ENCODE assay signal across 13 cellular contexts in the genomic region with DNA sequence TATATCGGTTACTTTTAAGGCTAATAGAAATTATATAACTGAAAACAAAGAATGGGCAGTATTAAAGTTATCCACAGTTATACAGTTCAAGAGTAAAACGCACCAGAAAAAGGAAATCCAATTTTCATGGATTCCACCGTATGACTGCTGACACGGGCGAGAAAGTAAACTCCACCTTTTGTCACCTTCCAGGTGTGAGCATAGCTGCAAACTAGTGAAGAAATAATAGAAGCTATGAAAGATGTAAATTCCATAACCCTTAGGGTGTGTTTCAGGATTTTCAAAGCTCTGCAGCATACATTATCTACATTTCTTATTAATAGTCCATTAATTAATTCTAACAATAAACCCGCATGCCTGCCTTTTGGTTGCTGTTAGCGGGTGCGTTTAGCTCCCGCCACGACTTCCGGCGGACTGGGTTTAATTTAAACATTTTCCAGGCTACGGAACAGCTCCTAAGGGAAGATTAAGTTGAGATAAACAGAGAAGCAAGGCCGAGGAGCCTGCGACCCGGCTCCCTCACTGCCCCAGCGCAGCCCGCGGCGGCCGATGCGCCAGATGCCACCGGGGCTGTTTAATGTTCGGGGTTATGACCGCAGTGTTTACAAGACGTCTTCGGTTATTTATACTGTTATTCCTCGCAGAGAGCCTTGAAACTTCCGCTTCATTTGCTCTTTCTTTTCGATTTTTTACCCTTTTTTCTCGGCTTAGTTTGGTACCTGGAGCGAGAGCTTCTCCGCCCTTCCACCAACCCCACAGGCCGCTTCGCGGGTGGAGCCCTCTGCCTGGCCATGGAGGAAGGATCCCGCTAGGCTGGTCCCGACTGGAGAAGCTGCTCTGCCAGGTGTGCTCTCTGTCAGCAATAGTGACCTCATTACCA. TPM values are rescaled to one million over a fixed set of nuclear protein-coding genes. Genes with fewer than 3 reads are reported as not detected.
DNase-seq lines count a peak whose midpoint lies in the region; ATAC-seq and TF ChIP-seq lines count a peak whose summit lies in the region.
"Had no signal": no experiment of that assay in that cellular context is flagged by ENCODE, and none has a peak within 500 bp of the region (broad histone marks: within the 10 kb centered on the region; RNA-seq: fewer than 3 reads in every experiment).

No MANE protein-coding gene starts in this region.

- TF ChIP-seq POLR2A in HCT116 (IDR thresholded peaks at IDR 0.05; ENCODE audit: borderline replicate concordance, extremely low read depth, insufficient read depth, insufficient read length) = no peak

- H3K27ac ChIP-seq in CD4-positive, CD25-positive, alpha-beta regulatory T cell (ENCODE audit: insufficient read depth, low read length, poor library complexity, severe bottlenecking) = no peak overlapping the region
- H3K27ac ChIP-seq in HCT116 (ENCODE audit: low read depth, low read length) (no peak overlapping the region), esophagus (ENCODE audit: low read depth in 2 of 2, low read length in 1 of 2) (peak overlapping the region; percentile 15 to 50)

- ATAC-seq in CD4-positive, CD25-positive, alpha-beta regulatory T cell (ENCODE audit: low read depth in 2 of 2) = no peak
- ATAC-seq in HCT116 (no peak), GM18867 (IDR thresholded peaks at IDR 0.05; ENCODE audit: unreplicated experiment) (no peak)

- peaks cover 94% of the 10 kb centered on the region for H3K27me3 Mint-ChIP-seq in CD4-positive, CD25-positive, alpha-beta regulatory T cell
- peaks cover 99% of the 10 kb centered on the region for H3K27me3 Mint-ChIP-seq in nephron (ENCODE audit: low read depth)

- no peak overlapping the region for H3K9ac ChIP-seq in HCT116 (ENCODE audit: low read length)

- no peak for TF ChIP-seq RAD21 in HCT116 (IDR thresholded peaks at IDR 0.05; ENCODE audit: low read depth)

- BruUV-seq in HCT116 (replicated peaks; lab: Mats Ljungman, UMichigan) = no TSS peak

- CTCF ChIA-PET in HCT116 (lab: Charles Lee) = interaction anchor here (1.1 to 2.2 kb wide), 2 partner anchors 55 to 324 kb away, joined by 4 to 7 read pairs; no protein-coding TSS in a partner anchor

- 13 to 16% methylated on average over 38 of the region's 38 CpGs for WGBS in esophagus, 2 donors

- H3K36me3 ChIP-seq in CD4-positive, CD25-positive, alpha-beta regulatory T cell (ENCODE audit: control insufficient read depth, insufficient read depth, low read length) = no peaks in the 10 kb centered on the region
- H3K36me3 ChIP-seq in HCT116 (ENCODE audit: control insufficient read depth in 1 of 2, insufficient read depth in 2 of 2, low read length in 2 of 2) (no peaks in the 10 kb centered on the region), esophagus (ENCODE audit: control insufficient read depth in 2 of 2, insufficient read depth in 2 of 2, low read length in 1 of 2) (no peaks in the 10 kb centered on the region)

- H3K9me3 ChIP-seq in CD4-positive, CD25-positive, alpha-beta regulatory T cell (ENCODE audit: control insufficient read depth in 2 of 2, low read length in 2 of 2) = no peaks in the 10 kb centered on the region
- H3K9me3 ChIP-seq in HCT116 (ENCODE audit: control insufficient read depth in 1 of 2, insufficient read depth in 1 of 2, low read depth in 1 of 2, low read length in 2 of 2) (no peaks in the 10 kb centered on the region), esophagus (ENCODE audit: control insufficient read depth in 2 of 2, insufficient read depth in 1 of 2, low read depth in 1 of 2, low read length in 1 of 2) (peaks cover 0 to 8% of the 10 kb centered on the region in 2 donors)

- no peak overlapping the region for H3K27ac Mint-ChIP-seq in CD4-positive, CD25-positive, alpha-beta regulatory T cell
- peak overlapping the region; percentile 66 to 99 (median 76) for H3K27ac Mint-ChIP-seq in nephron

- intact Hi-C loops in HCT116 (cut with micrococcal nuclease) = no loop called here

- H3K9me3 Mint-ChIP-seq in CD4-positive, CD25-positive, alpha-beta regulatory T cell = peaks cover 0 to 1% (median 0%) of the 10 kb centered on the region in 7 donors
- no peaks in the 10 kb centered on the region for H3K9me3 Mint-ChIP-seq in nephron
- H3K9me3 Mint-ChIP-seq: central memory CD8-positive, alpha-beta T cell had no signal

- no peak for DNase-seq in CD4-positive, CD25-positive, alpha-beta regulatory T cell
- DNase-seq in HCT116 (ENCODE audit: low read depth, low spot score) (no peak), GDM1 (lab: John Stamatoyannopoulos, UW) (no peak), NCI-H2171 treated with DMSO at 0.1 percent for 48 hours (lab: John Stamatoyannopoulos, UW) (no peak), NCI-H774 (lab: John Stamatoyannopoulos, UW) (no peak)
- DNase-seq: head of caudate nucleus had no signal

- peak overlapping the region; percentile 96 for H3K4me2 ChIP-seq in HCT116 (ENCODE audit: low read length)

- no peaks in the 10 kb centered on the region for H3K9me2 ChIP-seq in HCT116 (ENCODE audit: insufficient read depth)

- H4K20me1 ChIP-seq in HCT116 (ENCODE audit: insufficient read depth) = no peaks in the 10 kb centered on the region

- RAD21 ChIA-PET in HCT116 (lab: Charles Lee; ENCODE audit: low non-redundant PET in 1 of 2, low total read pairs in 2 of 2, uncharacterized antibody in 2 of 2, unreplicated experiment in 2 of 2) = no interaction called here

- H3K36me3 Mint-ChIP-seq in CD4-positive, CD25-positive, alpha-beta regulatory T cell = no peaks in the 10 kb centered on the region
- peaks cover 58% of the 10 kb centered on the region for H3K36me3 Mint-ChIP-seq in nephron (ENCODE audit: low read depth)

- peaks cover 69% of the 10 kb centered on the region for H3K27me3 ChIP-seq in CD4-positive, CD25-positive, alpha-beta regulatory T cell (ENCODE audit: control insufficient read depth, insufficient read depth, low read length)
- H3K27me3 ChIP-seq in HCT116 (ENCODE audit: insufficient read depth, low read length) (peaks cover 24% of the 10 kb centered on the region; the same call in 1 of the 2 replicates), esophagus (ENCODE audit: control insufficient read depth in 1 of 2, insufficient read depth in 2 of 2, low read length in 2 of 2) (peaks cover 0 to 30% of the 10 kb centered on the region in 2 donors)

- POLR2A ChIA-PET in HCT116 (lab: Charles Lee) = no interaction called here

- H3K79me2 ChIP-seq in HCT116 (ENCODE audit: insufficient read depth, low read length) = no peaks in the 10 kb centered on the region

- H3K4me1 Mint-ChIP-seq in CD4-positive, CD25-positive, alpha-beta regulatory T cell = peaks cover 16 to 44% (median 30%) of the 10 kb centered on the region in 4 donors
- H3K4me1 Mint-ChIP-seq in nephron = peaks cover 54% of the 10 kb centered on the region

- peak overlapping the region in 3 of 4 donors; percentile 8 to 55 (median 44) for H3K4me3 Mint-ChIP-seq in CD4-positive, CD25-positive, alpha-beta regulatory T cell
- peak overlapping the region; percentile 75 to 98 (median 95) for H3K4me3 Mint-ChIP-seq in nephron

- H3K4me1 ChIP-seq in CD4-positive, CD25-positive, alpha-beta regulatory T cell (ENCODE audit: control insufficient read depth, insufficient read depth, low read length, poor library complexity, severe bottlenecking) = peaks cover 25% of the 10 kb centered on the region
- H3K4me1 ChIP-seq in HCT116 (ENCODE audit: control insufficient read depth in 1 of 2, insufficient read depth in 2 of 2, low read length in 2 of 2) (peaks cover 4 to 33% of the 10 kb centered on the region in 2 experiments; a peak in 3 of 4 replicates), esophagus (ENCODE audit: control insufficient read depth in 2 of 2, insufficient read depth in 2 of 2, low read length in 1 of 2) (peaks cover 0 to 4% of the 10 kb centered on the region in 2 donors)

- TF ChIP-seq CTCF in HCT116 (IDR thresholded peaks at IDR 0.05 in 2 of 3, conservative IDR thresholded peaks at IDR 0.05 in 1 of 3; ENCODE audit: borderline replicate concordance in 1 of 3, insufficient read depth in 1 of 3, low read depth in 2 of 3, low read length in 2 of 3) (no peak), nephron (IDR thresholded peaks at IDR 0.05; ENCODE audit: unreplicated experiment in 3 of 3) (no peak)

- H2AFZ ChIP-seq in HCT116 (ENCODE audit: low read depth, low read length, poor library complexity, severe bottlenecking) = peak overlapping the region; percentile 92

- H3K4me3 ChIP-seq in CD4-positive, CD25-positive, alpha-beta regulatory T cell (ENCODE audit: low read depth, low read length) = no peak overlapping the region
- H3K4me3 ChIP-seq in HCT116 (replicated peaks in 1 of 2; ENCODE audit: low read depth in 1 of 2, low read length in 2 of 2) (peak overlapping the region in 1 of 2 experiments; percentile 64; a peak in 1 of 4 replicates), esophagus (ENCODE audit: low read depth in 1 of 2, low read length in 2 of 2) (peak overlapping the region in 1 of 2 donors; percentile 7)

TF ChIP-seq in HCT116, 20 proteins besides CTCF, POLR2A, EP300 and RAD21 (continues in another document):
- TF ChIP-seq EZH2 (IDR thresholded peaks at IDR 0.05) = no peak
- TF ChIP-seq, protein P1, sequence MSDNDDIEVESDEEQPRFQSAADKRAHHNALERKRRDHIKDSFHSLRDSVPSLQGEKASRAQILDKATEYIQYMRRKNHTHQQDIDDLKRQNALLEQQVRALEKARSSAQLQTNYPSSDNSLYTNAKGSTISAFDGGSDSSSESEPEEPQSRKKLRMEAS (IDR thresholded peaks at IDR 0.05) = no peak
- TF ChIP-seq TCF7L2 (IDR thresholded peaks at IDR 0.05; ENCODE audit: borderline replicate concordance, extremely low read depth, insufficient read depth, insufficient read length) = no peak

RNA-seq across cellular contexts. Expression of gene TCF21, which starts 3.8 kb away (rescaled TPM):
- total RNA-seq in CD4-positive, CD25-positive, alpha-beta regulatory T cell = not detected
- not detected for polyA plus RNA-seq in CD4-positive, CD25-positive, alpha-beta regulatory T cell
- 0.20 TPM for total RNA-seq in HCT116 (2021; ENCODE audit: unreplicated experiment)
- polyA plus RNA-seq in HCT116 (2012) = 0.01 and 0.04 TPM in 2 replicates
- 1 to 10 TPM; 1.2 to 1.9 TPM for polyA plus RNA-seq in esophagus
- total RNA-seq: MCF 10A; NCI-H460; T-helper 2 cell treated with Interferon-gamma antibody and Interleukin-4, amounts not matched to agents 100 ng/mL and 5 ng/mL, for 36 hours had no signal

Comparison
In these comparisons a context has a peak if more than half of its experiments do, and no peak if none do; other contexts are left out.
1. H3K27ac ChIP-seq: peak in esophagus (2 of 2); none in CD4-positive, CD25-positive, alpha-beta regulatory T cell (single experiment) and HCT116 (single experiment).
2. H3K27ac Mint-ChIP-seq: peak in nephron (3 of 3); none in CD4-positive, CD25-positive, alpha-beta regulatory T cell (0 of 3).